In the genomic region with DNA sequence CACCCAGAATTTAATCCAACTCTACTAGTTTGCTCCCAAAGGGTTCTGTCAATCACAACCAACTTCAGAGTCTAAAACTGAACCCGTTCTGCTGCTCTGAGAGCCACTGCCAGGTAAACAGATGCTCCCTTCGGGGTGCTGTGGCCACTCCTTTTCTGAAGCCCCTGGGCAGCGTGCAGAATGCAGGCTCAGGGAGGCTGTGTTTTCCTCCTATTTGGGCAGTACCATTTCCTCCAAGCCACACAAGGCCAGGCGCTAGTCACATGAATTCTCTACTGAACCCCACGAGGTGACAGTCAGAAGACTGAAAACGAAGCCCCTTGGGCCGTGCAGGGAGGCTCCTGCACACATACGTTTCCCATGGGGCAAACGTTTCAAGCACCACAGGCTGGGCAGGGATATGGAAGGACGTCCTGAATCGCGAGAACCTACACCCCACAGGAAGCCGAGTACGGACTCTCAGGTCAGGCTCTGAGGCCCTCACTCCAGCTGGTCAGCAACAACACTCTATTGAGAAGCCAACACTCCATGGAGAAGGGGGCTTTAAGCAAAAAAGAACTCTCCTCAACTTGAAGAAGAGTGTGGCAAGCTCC, we compare ENCODE assay signal across 1 cellular context.
TF ChIP-seq lines count a peak whose summit lies in the region.

No MANE protein-coding gene starts in this region.

TF ChIP-seq in IMR-90, 13 proteins besides CTCF, POLR2A, EP300 and RAD21:
- TF ChIP-seq MAZ (IDR thresholded peaks at IDR 0.05; ENCODE audit: borderline replicate concordance, low read depth, low read length): no peak
- no peak for TF ChIP-seq RCOR1 (IDR thresholded peaks at IDR 0.05; ENCODE audit: insufficient replicate concordance, low read length)
- TF ChIP-seq BHLHE40 (IDR thresholded peaks at IDR 0.05; ENCODE audit: low read depth, low read length): no peak
- TF ChIP-seq RFX5 (IDR thresholded peaks at IDR 0.05; ENCODE audit: low read depth, low read length): no peak
